23 cellular contexts compared by ENCODE assay signal in genomic region chr5:124515494-124516222, GRCh38.
"Had no signal": no experiment of that assay in that cellular context is flagged by ENCODE, and none has a peak within 500 bp of the region (broad histone marks: within the 10 kb centered on the region; RNA-seq: fewer than 3 reads in every experiment).

No MANE protein-coding gene starts in this region.

- H3K4me3 ChIP-seq: heart left ventricle, ovary, prostate gland, thoracic aorta, upper lobe of left lung had no signal

- DNase-seq: activated CD4-positive, alpha-beta T cell treated with anti-CD3 and anti-CD28 coated beads, Interleukin-2, amount 10 ng/mL, durations not matched to agents 7 days and 5 days; activated CD4-positive, CD25-positive, alpha-beta regulatory T cell treated with anti-CD3 and anti-CD28 coated beads, Interleukin-2, amount 50 U/mL, for 72 hours; activated CD8-positive, alpha-beta memory T cell treated with anti-CD3 and anti-CD28 coated beads, Interleukin-2, amount 10 ng/mL, durations not matched to agents 7 days and 5 days; activated CD8-positive, alpha-beta T cell treated with anti-CD3 and anti-CD28 coated beads for 36 hours; activated gamma-delta T cell; activated naive CD4-positive, alpha-beta T cell treated with anti-CD3 and anti-CD28 coated beads, Interleukin-2, amount 50 U/mL, for 16 hours; activated naive CD8-positive, alpha-beta T cell treated with anti-CD3 and anti-CD28 coated beads, Interleukin-2, amount 50 U/mL, for 24 hours; activated T-cell treated with anti-CD3 and anti-CD28 coated beads for 4 hours; anterior cingulate cortex; effector memory CD4-positive, alpha-beta T cell; heart left ventricle; islet precursor cell; left colon; midbrain; natural killer cell; ovary; stimulated activated CD4-positive, alpha-beta T cell treated with anti-CD3 and anti-CD28 coated beads, Interleukin-4, amount 100 ng/mL, for 24 hours; stimulated activated naive CD4-positive, alpha-beta T cell treated with Interleukin-2 at 50 U/mL for 16 hours; upper lobe of left lung had no signal

- H3K9me3 ChIP-seq: heart left ventricle, ovary, prostate gland, thoracic aorta, upper lobe of left lung had no signal

- ATAC-seq: activated CD8-positive, alpha-beta memory T cell treated with anti-CD3 and anti-CD28 coated beads, Interleukin-2, amount 10 ng/mL, durations not matched to agents 7 days and 5 days; activated CD8-positive, alpha-beta T cell treated with anti-CD3 and anti-CD28 coated beads for 36 hours; activated naive CD8-positive, alpha-beta T cell treated with anti-CD3 and anti-CD28 coated beads, Interleukin-2, amount 50 U/mL, for 24 hours; esophagus mucosa; heart left ventricle; left colon; natural killer cell had no signal

- H3K36me3 ChIP-seq: heart left ventricle, ovary, prostate gland, thoracic aorta, upper lobe of left lung had no signal

- H3K27me3 ChIP-seq: heart left ventricle, ovary, upper lobe of left lung had no signal

- H3K4me1 ChIP-seq: prostate gland had no signal

- H3K27ac ChIP-seq: heart left ventricle, ovary, prostate gland, thoracic aorta, upper lobe of left lung, VCaP had no signal
